ENCODE assay signal across 2 cellular contexts in the genomic region with DNA sequence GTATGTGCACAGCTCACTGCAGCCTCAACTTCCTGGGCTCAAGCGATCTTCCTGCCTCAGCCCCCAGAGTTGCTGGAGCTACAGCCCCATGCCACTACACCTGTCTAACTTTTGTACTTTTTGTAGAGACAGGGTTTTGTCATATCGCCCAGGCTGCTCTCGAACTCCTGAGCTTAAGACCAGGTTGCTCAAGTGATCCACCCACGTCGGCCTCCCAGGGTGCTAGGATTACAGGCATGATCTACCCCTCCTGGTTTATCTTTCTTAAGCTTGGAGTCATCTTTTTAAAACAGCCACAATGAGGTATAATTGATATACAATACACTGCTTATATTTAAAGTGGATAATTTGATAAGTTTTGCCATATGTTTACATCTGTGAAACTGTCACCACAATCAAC.
TF ChIP-seq lines count a peak whose summit lies in the region.

No MANE protein-coding gene starts in this region.

TF ChIP-seq in HEK293, 187 proteins besides CTCF, POLR2A, EP300 and RAD21:
- TF ChIP-seq EGR2 (tag by site-specific recombination; IDR thresholded peaks at IDR 0.05; ENCODE audit: low read depth) (0 out of 2 replicates have a peak, but pooled peaks have one; percentile 12), ZNF248 (tag by site-specific recombination; IDR thresholded peaks at IDR 0.05) (no peak), GLIS1 (tag by site-specific recombination; IDR thresholded peaks at IDR 0.05) (peak; percentile 75)

TF ChIP-seq in K562, 482 proteins besides CTCF, POLR2A, EP300 and RAD21:
- TF ChIP-seq MITF (IDR thresholded peaks at IDR 0.05), result no peak
- no peak for TF ChIP-seq ZNF324 (CRISPR knock-in tag; IDR thresholded peaks at IDR 0.05)
- TF ChIP-seq NEUROD1 (IDR thresholded peaks at IDR 0.05; ENCODE audit: borderline replicate concordance, low read depth, low read length, partially characterized antibody), result no peak
- TF ChIP-seq CBFA2T3 (IDR thresholded peaks at IDR 0.05), result peak; percentile 37
- TF ChIP-seq TRIM28 (IDR thresholded peaks at IDR 0.05), result no peak
- peak; percentile 64 for TF ChIP-seq EGR1 (conservative IDR thresholded peaks at IDR 0.05)
- TF ChIP-seq ZNF3 (CRISPR knock-in tag; IDR thresholded peaks at IDR 0.05), result no peak
- TF ChIP-seq ZNF695 (CRISPR knock-in tag; IDR thresholded peaks at IDR 0.05), result no peak
- TF ChIP-seq CXXC5 (CRISPR knock-in tag; IDR thresholded peaks at IDR 0.05), result peak; percentile 30; the same call in 1 of the 2 replicates
